Comparison of ENCODE assay signal across 8 cellular contexts in genomic region chr1:226940029-226940805, GRCh38.
A peak's percentile ranks its signal among the peaks of the same experiment; 100 is the strongest.
DNase-seq lines count a peak whose midpoint lies in the region; ATAC-seq, FAIRE-seq and TF ChIP-seq lines count a peak whose summit lies in the region.

Gene COQ8A, plus strand, starts transcription at chr1:226940294. Its CDS starts 21,092 bp downstream, at chr1:226961386.

- peak within 1 kb of the TSS; percentile 75 for H3K4me3 ChIP-seq in AG09309 (ENCODE audit: control insufficient read depth, low read depth, low read length)

- ATAC-seq in HG03439 (IDR thresholded peaks at IDR 0.05; ENCODE audit: unreplicated experiment), result peak; percentile 97

- peak; percentile 87 for FAIRE-seq in islet of Langerhans (lab: Jason Lieb, UNC)

- no peak for TF ChIP-seq CTCF in AG09309 (IDR thresholded peaks at IDR 0.05; ENCODE audit: control insufficient read depth, insufficient read depth, low read depth, low read length, missing control alignments)

- peak; percentile 97 for DNase-seq in AG09309 (ENCODE audit: low read depth)
- peak; percentile 95 for DNase-seq in GM19238 (ENCODE audit: insufficient read length, low spot score)
- peak; percentile 97 for DNase-seq in NCI-H510A (lab: John Stamatoyannopoulos, UW)
- DNase-seq in activated CD4-positive, alpha-beta T cell treated with anti-CD3 and anti-CD28 coated beads for 1 hour, result peak; percentile 99
- peak; percentile 97 to 100 for DNase-seq in cerebellar nuclear complex (lab: John Stamatoyannopoulos, UW)
- peak; percentile 96 to 97 for DNase-seq in stimulated activated CD4-positive, alpha-beta T cell treated with anti-CD3 and anti-CD28 coated beads, Interleukin-12 subunit alpha, Interleukin-12 subunit beta, amount 100 ng/mL, for 24 hours (ENCODE audit: low read depth in 2 of 2)

Comparison
In these comparisons a context has a peak if more than half of its experiments do, and no peak if none do; other contexts are left out.
1. Peak in every context shown above with its lines: DNase-seq, ATAC-seq and H3K4me3 ChIP-seq.